In genomic region chr10:102118867-102119266, GRCh38 we compare ENCODE assay signal across 1 cellular context.
TF ChIP-seq lines count a peak whose summit lies in the region.

No MANE protein-coding gene starts in this region.

TF ChIP-seq in K562, 482 proteins besides CTCF, POLR2A, EP300 and RAD21:
- TF ChIP-seq TFE3 (CRISPR knock-in tag; IDR thresholded peaks at IDR 0.05) (peak; percentile 35), ZNF224 (CRISPR knock-in tag; IDR thresholded peaks at IDR 0.05) (no peak)
